27 cellular contexts compared by ENCODE assay signal in the genomic region with DNA sequence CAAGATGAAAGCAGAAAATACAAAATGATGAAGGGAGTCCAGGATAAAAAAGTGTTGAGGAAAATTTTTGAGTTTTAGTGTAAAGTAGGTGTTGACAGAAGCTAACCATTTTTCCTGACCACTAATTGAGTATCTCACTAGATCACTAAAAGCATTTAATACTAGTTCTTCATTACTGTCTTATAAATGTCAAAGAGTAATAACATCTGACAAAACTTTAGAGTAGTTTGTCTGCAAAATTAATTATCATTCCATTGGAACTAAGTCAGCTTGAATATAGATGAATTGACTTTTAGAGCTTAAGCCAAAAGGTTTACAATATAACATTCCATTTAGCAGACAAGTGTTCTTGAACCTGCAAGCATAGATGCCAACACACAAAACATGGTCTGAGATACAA.
"Had no signal": no experiment of that assay in that cellular context is flagged by ENCODE, and none has a peak within 500 bp of the region (broad histone marks: within the 10 kb centered on the region; RNA-seq: fewer than 3 reads in every experiment).

No MANE protein-coding gene starts in this region.

- H3K4me2 ChIP-seq: neural progenitor cell had no signal

- H3K4me3 ChIP-seq: neural progenitor cell, ovary, psoas muscle, right lobe of liver, sigmoid colon, stomach, thoracic aorta, thyroid gland, tibial nerve, upper lobe of left lung, vagina had no signal

- H3K27ac ChIP-seq: neural progenitor cell, ovary, parathyroid adenoma, psoas muscle, right lobe of liver, sigmoid colon, stomach, thoracic aorta, thyroid gland, tibial nerve, upper lobe of left lung, vagina had no signal

- H3K4me1 ChIP-seq: parathyroid adenoma, psoas muscle, right lobe of liver, stomach, thyroid gland, tibial nerve, upper lobe of left lung, vagina had no signal

- DNase-seq: naive thymus-derived CD4-positive, alpha-beta T cell; natural killer cell; occipital lobe; ovary; posterior cingulate gyrus; psoas muscle; right cardiac atrium; right lobe of liver; sigmoid colon; small intestine; stimulated activated CD4-positive, alpha-beta T cell treated with anti-CD3 and anti-CD28 coated beads, Interleukin-15, amount 100 ng/mL, for 24 hours; stimulated activated CD4-positive, alpha-beta T cell treated with anti-CD3 and anti-CD28 coated beads, Interleukin-2, amount 100 ng/mL, for 24 hours; stimulated activated CD4-positive, alpha-beta T cell treated with anti-CD3 and anti-CD28 coated beads, Interleukin-2, amount 100 ng/mL, for 48 hours; stimulated activated CD4-positive, alpha-beta T cell treated with anti-CD3 and anti-CD28 coated beads, Interleukin-4, amount 100 ng/mL, for 24 hours; stimulated activated naive B cell treated with anti-CD40 and anti-IgM and Interleukin-4, amounts not matched to agents 10 μg/mL and 1 μg/mL and 100 μg/mL, for 72 hours; stimulated activated naive CD4-positive, alpha-beta T cell treated with Interleukin-2 at 50 U/mL for 16 hours; stomach; thyroid gland; trophoblast cell; upper lobe of left lung had no signal

- H3K9me3 ChIP-seq: ovary, psoas muscle, right lobe of liver, sigmoid colon, stomach, thoracic aorta, thyroid gland, tibial nerve, upper lobe of left lung, vagina had no signal

- FAIRE-seq: urothelium cell line had no signal

- ATAC-seq: naive thymus-derived CD4-positive, alpha-beta T cell; natural killer cell; psoas muscle; right cardiac atrium; right lobe of liver; stimulated activated effector memory CD8-positive, alpha-beta T cell treated with anti-CD3 and anti-CD28 coated beads, Interleukin-12 subunit alpha, Interleukin-12 subunit beta, amount 100 ng/mL, for 72 hours; stimulated activated naive B cell treated with anti-CD40 and anti-IgM and Interleukin-4, amounts not matched to agents 10 μg/mL and 1 μg/mL and 100 μg/mL, for 72 hours had no signal
